Comparison of ENCODE assay signal across 24 cellular contexts in the genomic region with DNA sequence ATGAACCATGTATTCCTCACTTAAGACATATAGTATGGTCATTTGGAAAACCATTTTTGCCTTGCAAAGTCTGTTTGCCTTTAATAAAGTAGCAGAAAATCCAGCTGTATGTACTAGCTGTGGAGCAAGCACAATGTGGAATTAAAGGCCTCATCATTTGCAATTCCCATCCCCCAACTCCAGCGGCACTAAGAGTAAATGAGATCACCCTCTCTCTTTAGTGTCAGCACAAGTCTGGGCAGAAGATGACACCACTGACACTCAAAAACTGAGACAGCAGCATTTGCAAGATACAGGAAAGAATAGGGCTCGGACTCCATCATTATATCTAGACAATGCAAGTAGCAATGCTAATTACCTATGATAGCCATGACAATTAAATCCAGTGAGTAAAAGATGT.
"Had no signal": no experiment of that assay in that cellular context is flagged by ENCODE, and none has a peak within 500 bp of the region (broad histone marks: within the 10 kb centered on the region; RNA-seq: fewer than 3 reads in every experiment).

No MANE protein-coding gene starts in this region.

- H3K79me2 ChIP-seq: parathyroid adenoma had no signal

- H3K9me3 Mint-ChIP-seq: activated T-cell treated with anti-CD3 and anti-CD28 coated beads, Interleukin-2, amount 50 U/mL, for 24 hours; activated T-helper 2 cell treated with anti-CD3 and anti-CD28 coated beads, Interferon-gamma antibody, Interleukin-2, Interleukin-4, amounts not matched to agents 10 μg/mL and 5 μg/mL and 100 μg/mL, durations not matched to agents 14 hours and 24 hours and 36 hours; memory B cell; stimulated activated effector memory CD8-positive, alpha-beta T cell treated with anti-CD3 and anti-CD28 coated beads, Interleukin-12 subunit alpha, Interleukin-12 subunit beta, amount 100 ng/mL, for 72 hours; T-helper 2 cell treated with Interferon-gamma antibody and Interleukin-4, amounts not matched to agents 5 μg/mL and 100 μg/mL, for 36 hours had no signal

- H3K27ac ChIP-seq: adrenal gland, parathyroid adenoma, right lobe of liver, stomach, uterus, WERI-Rb-1 had no signal

- H3K4me3 ChIP-seq: adrenal gland, coronary artery, heart left ventricle, mucosa of descending colon, right lobe of liver, stomach, uterus had no signal

- H3K27me3 ChIP-seq: heart left ventricle, right lobe of liver, stomach, uterus had no signal

- H3K4me1 ChIP-seq: adrenal gland, parathyroid adenoma, uterus had no signal

- H3K4me3 Mint-ChIP-seq: activated naive CD8-positive, alpha-beta T cell; activated T-cell treated with anti-CD3 and anti-CD28 coated beads, Interleukin-2, amount 50 U/mL, for 24 hours; memory B cell; naive B cell; stimulated activated effector memory CD8-positive, alpha-beta T cell treated with anti-CD3 and anti-CD28 coated beads, Interleukin-12 subunit alpha, Interleukin-12 subunit beta, amount 100 ng/mL, for 72 hours; T-helper 2 cell treated with Interferon-gamma antibody and Interleukin-4, amounts not matched to agents 5 μg/mL and 100 μg/mL, for 36 hours had no signal

- DNase-seq: activated CD4-positive, alpha-beta T cell treated with anti-CD3 and anti-CD28 coated beads for 1 hour; activated CD8-positive, alpha-beta memory T cell treated with anti-CD3 and anti-CD28 coated beads for 24 hours; activated CD8-positive, alpha-beta memory T cell treated with anti-CD3 and anti-CD28 coated beads, Interleukin-2, amount 50 U/mL, for 4 hours; activated naive CD4-positive, alpha-beta T cell; activated T-cell treated with anti-CD3 and anti-CD28 coated beads, Interleukin-2, amount 50 U/mL, for 24 hours; adrenal gland; cerebellar nuclear complex; heart left ventricle; mucosa of descending colon; naive B cell; nucleus accumbens; right lobe of liver; stimulated activated CD4-positive, alpha-beta T cell treated with anti-CD3 and anti-CD28 coated beads, Interleukin-2, amount 100 ng/mL, for 24 hours; stomach; trophoblast cell; uterus; WERI-Rb-1 had no signal

- H3K4me1 Mint-ChIP-seq: memory B cell; naive B cell; stimulated activated effector memory CD8-positive, alpha-beta T cell treated with anti-CD3 and anti-CD28 coated beads, Interleukin-12 subunit alpha, Interleukin-12 subunit beta, amount 100 ng/mL, for 72 hours had no signal

- H3K27ac Mint-ChIP-seq: activated naive CD8-positive, alpha-beta T cell; activated T-cell treated with anti-CD3 and anti-CD28 coated beads, Interleukin-2, amount 50 U/mL, for 24 hours; activated T-helper 2 cell treated with anti-CD3 and anti-CD28 coated beads, Interferon-gamma antibody, Interleukin-2, Interleukin-4, amounts not matched to agents 10 μg/mL and 5 μg/mL and 100 μg/mL, durations not matched to agents 14 hours and 24 hours and 36 hours; memory B cell; stimulated activated effector memory CD8-positive, alpha-beta T cell treated with anti-CD3 and anti-CD28 coated beads, Interleukin-12 subunit alpha, Interleukin-12 subunit beta, amount 100 ng/mL, for 72 hours; T-helper 2 cell treated with Interferon-gamma antibody and Interleukin-4, amounts not matched to agents 5 μg/mL and 100 μg/mL, for 36 hours had no signal

- ATAC-seq: mucosa of descending colon; right lobe of liver; stimulated activated effector memory CD8-positive, alpha-beta T cell treated with anti-CD3 and anti-CD28 coated beads, Interleukin-12 subunit alpha, Interleukin-12 subunit beta, amount 100 ng/mL, for 72 hours had no signal

- H3K36me3 Mint-ChIP-seq: activated naive CD8-positive, alpha-beta T cell; memory B cell; naive B cell; stimulated activated effector memory CD8-positive, alpha-beta T cell treated with anti-CD3 and anti-CD28 coated beads, Interleukin-12 subunit alpha, Interleukin-12 subunit beta, amount 100 ng/mL, for 72 hours had no signal

- H3K36me3 ChIP-seq: adrenal gland, heart left ventricle, right lobe of liver, stomach, uterus, WERI-Rb-1 had no signal

- H3K9ac ChIP-seq: parathyroid adenoma had no signal
